ENCODE assay signal across 30 cellular contexts in the genomic region with DNA sequence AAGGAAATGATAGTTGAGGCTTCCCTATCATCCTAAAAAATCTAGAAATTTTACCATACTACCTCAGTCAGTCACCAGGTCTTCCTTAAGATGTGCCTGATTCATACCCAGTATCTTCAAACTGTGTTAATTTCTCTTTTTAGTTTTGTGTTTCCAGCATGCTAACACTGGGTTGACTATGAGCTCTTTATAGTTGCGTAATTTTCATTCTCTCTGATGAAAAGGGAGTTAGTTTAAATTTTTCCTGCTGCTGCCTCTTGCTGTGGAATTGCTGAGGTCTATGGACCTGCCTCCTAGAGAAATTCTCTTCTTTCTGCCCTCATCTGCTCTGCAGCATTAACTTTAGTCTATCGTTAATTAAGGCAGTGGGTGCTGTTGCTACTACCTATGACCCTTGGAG.
"Had no signal": no experiment of that assay in that cellular context is flagged by ENCODE, and none has a peak within 500 bp of the region (broad histone marks: within the 10 kb centered on the region; RNA-seq: fewer than 3 reads in every experiment).

No MANE protein-coding gene starts in this region.

- H3K4me1 ChIP-seq: breast epithelium, esophagus muscularis mucosa, gastroesophageal sphincter, parathyroid adenoma, psoas muscle, right atrium auricular region, upper lobe of right lung had no signal

- H2AFZ ChIP-seq: parathyroid adenoma had no signal

- H3K27ac Mint-ChIP-seq: activated CD8-positive, alpha-beta memory T cell treated with anti-CD3 and anti-CD28 coated beads, Interleukin-2, amount 10 ng/mL, durations not matched to agents 7 days and 5 days; activated CD8-positive, alpha-beta T cell treated with anti-CD3 and anti-CD28 coated beads, Interleukin-2, amount 10 ng/mL, durations not matched to agents 7 days and 5 days; activated naive CD4-positive, alpha-beta T cell treated with anti-CD3 and anti-CD28 coated beads, Interleukin-2, amount 50 U/mL, for 24 hours; activated naive CD8-positive, alpha-beta T cell treated with anti-CD3 and anti-CD28 coated beads, Interleukin-2, amount 50 U/mL, for 24 hours; activated T-helper 2 cell treated with anti-CD3 and anti-CD28 coated beads, Interferon-gamma antibody, Interleukin-2, Interleukin-4, amounts not matched to agents 10 μg/mL and 5 μg/mL and 100 μg/mL, durations not matched to agents 14 hours and 24 hours and 36 hours; mesothelial cell of epicardium; naive thymus-derived CD4-positive, alpha-beta T cell; stimulated activated naive CD8-positive, alpha-beta T cell treated with anti-CD3 and anti-CD28 coated beads, Interleukin-15, amount 100 ng/mL, for 72 hours; WTC11 had no signal

- H3K9me3 ChIP-seq: breast epithelium, esophagus muscularis mucosa, gastroesophageal sphincter, psoas muscle, right atrium auricular region, thyroid gland, upper lobe of right lung had no signal

- DNase-seq: activated CD8-positive, alpha-beta memory T cell treated with anti-CD3 and anti-CD28 coated beads, Interleukin-2, amount 10 ng/mL, durations not matched to agents 7 days and 5 days; activated CD8-positive, alpha-beta T cell treated with anti-CD3 and anti-CD28 coated beads, Interleukin-2, amount 10 ng/mL, durations not matched to agents 7 days and 5 days; activated naive CD8-positive, alpha-beta T cell treated with anti-CD3 and anti-CD28 coated beads, Interleukin-2, amount 50 U/mL, for 24 hours; activated T-cell treated with anti-CD3 and anti-CD28 coated beads, Interleukin-2, amount 50 U/mL, for 48 hours; central memory CD4-positive, alpha-beta T cell; dermis blood vessel endothelial cell; effector CD4-positive, alpha-beta T cell; head of caudate nucleus; hippocampal formation; left cardiac atrium; left ventricle myocardium superior; naive thymus-derived CD4-positive, alpha-beta T cell; nucleus accumbens; psoas muscle; stimulated activated CD4-positive, alpha-beta T cell treated with anti-CD3 and anti-CD28 coated beads, Interleukin-12 subunit alpha, Interleukin-12 subunit beta, amount 100 ng/mL, for 4 hours; stimulated activated CD4-positive, alpha-beta T cell treated with anti-CD3 and anti-CD28 coated beads, Interleukin-4, amount 100 ng/mL, for 1 hour; stimulated activated naive CD8-positive, alpha-beta T cell treated with anti-CD3 and anti-CD28 coated beads, Interleukin-15, amount 100 ng/mL, for 72 hours; substantia nigra; T-helper 2 cell; thyroid gland; upper lobe of right lung had no signal

- H3K4me3 ChIP-seq: breast epithelium, esophagus muscularis mucosa, gastroesophageal sphincter, psoas muscle, right atrium auricular region, thyroid gland, upper lobe of right lung had no signal

- H3K9ac ChIP-seq: parathyroid adenoma had no signal

- H3K36me3 ChIP-seq: breast epithelium, esophagus muscularis mucosa, gastroesophageal sphincter, right atrium auricular region, thyroid gland, upper lobe of right lung had no signal

- ATAC-seq: activated CD8-positive, alpha-beta memory T cell treated with anti-CD3 and anti-CD28 coated beads, Interleukin-2, amount 10 ng/mL, durations not matched to agents 7 days and 5 days; activated CD8-positive, alpha-beta T cell treated with anti-CD3 and anti-CD28 coated beads, Interleukin-2, amount 10 ng/mL, durations not matched to agents 7 days and 5 days; activated naive CD8-positive, alpha-beta T cell treated with anti-CD3 and anti-CD28 coated beads, Interleukin-2, amount 50 U/mL, for 24 hours; gastroesophageal sphincter; left cardiac atrium; left ventricle myocardium superior; naive thymus-derived CD4-positive, alpha-beta T cell; psoas muscle; stimulated activated naive CD8-positive, alpha-beta T cell treated with anti-CD3 and anti-CD28 coated beads, Interleukin-15, amount 100 ng/mL, for 72 hours; upper lobe of right lung; WTC11 had no signal

- H3K4me3 Mint-ChIP-seq: activated CD8-positive, alpha-beta memory T cell treated with anti-CD3 and anti-CD28 coated beads, Interleukin-2, amount 10 ng/mL, durations not matched to agents 7 days and 5 days; activated CD8-positive, alpha-beta T cell treated with anti-CD3 and anti-CD28 coated beads, Interleukin-2, amount 10 ng/mL, durations not matched to agents 7 days and 5 days; activated naive CD4-positive, alpha-beta T cell treated with anti-CD3 and anti-CD28 coated beads, Interleukin-2, amount 50 U/mL, for 24 hours; activated naive CD8-positive, alpha-beta T cell treated with anti-CD3 and anti-CD28 coated beads, Interleukin-2, amount 50 U/mL, for 24 hours; mesothelial cell of epicardium; naive thymus-derived CD4-positive, alpha-beta T cell; stimulated activated naive CD8-positive, alpha-beta T cell treated with anti-CD3 and anti-CD28 coated beads, Interleukin-15, amount 100 ng/mL, for 72 hours; WTC11 had no signal

- H3K4me1 Mint-ChIP-seq: activated CD8-positive, alpha-beta memory T cell treated with anti-CD3 and anti-CD28 coated beads, Interleukin-2, amount 10 ng/mL, durations not matched to agents 7 days and 5 days; activated naive CD4-positive, alpha-beta T cell treated with anti-CD3 and anti-CD28 coated beads, Interleukin-2, amount 50 U/mL, for 24 hours; naive thymus-derived CD4-positive, alpha-beta T cell; stimulated activated naive CD8-positive, alpha-beta T cell treated with anti-CD3 and anti-CD28 coated beads, Interleukin-15, amount 100 ng/mL, for 72 hours had no signal

- H3K27ac ChIP-seq: breast epithelium, esophagus muscularis mucosa, gastroesophageal sphincter, parathyroid adenoma, psoas muscle, right atrium auricular region, thyroid gland, upper lobe of right lung had no signal

- H3K79me2 ChIP-seq: parathyroid adenoma had no signal

- H3K27me3 ChIP-seq: breast epithelium, esophagus muscularis mucosa, gastroesophageal sphincter, right atrium auricular region, thyroid gland, upper lobe of right lung had no signal

- H3K9me3 Mint-ChIP-seq: activated naive CD4-positive, alpha-beta T cell treated with anti-CD3 and anti-CD28 coated beads, Interleukin-2, amount 50 U/mL, for 24 hours; activated naive CD8-positive, alpha-beta T cell treated with anti-CD3 and anti-CD28 coated beads, Interleukin-2, amount 50 U/mL, for 24 hours; activated T-helper 2 cell treated with anti-CD3 and anti-CD28 coated beads, Interferon-gamma antibody, Interleukin-2, Interleukin-4, amounts not matched to agents 10 μg/mL and 5 μg/mL and 100 μg/mL, durations not matched to agents 14 hours and 24 hours and 36 hours; mesothelial cell of epicardium; naive thymus-derived CD4-positive, alpha-beta T cell; stimulated activated naive CD8-positive, alpha-beta T cell treated with anti-CD3 and anti-CD28 coated beads, Interleukin-15, amount 100 ng/mL, for 72 hours; WTC11 had no signal

- H3K27me3 Mint-ChIP-seq: activated naive CD8-positive, alpha-beta T cell treated with anti-CD3 and anti-CD28 coated beads, Interleukin-2, amount 50 U/mL, for 24 hours had no signal

- H3K36me3 Mint-ChIP-seq: activated CD8-positive, alpha-beta memory T cell treated with anti-CD3 and anti-CD28 coated beads, Interleukin-2, amount 10 ng/mL, durations not matched to agents 7 days and 5 days; activated naive CD4-positive, alpha-beta T cell treated with anti-CD3 and anti-CD28 coated beads, Interleukin-2, amount 50 U/mL, for 24 hours; mesothelial cell of epicardium; naive thymus-derived CD4-positive, alpha-beta T cell; WTC11 had no signal
